Comparison of ENCODE assay signal across 8 cellular contexts in the genomic region with DNA sequence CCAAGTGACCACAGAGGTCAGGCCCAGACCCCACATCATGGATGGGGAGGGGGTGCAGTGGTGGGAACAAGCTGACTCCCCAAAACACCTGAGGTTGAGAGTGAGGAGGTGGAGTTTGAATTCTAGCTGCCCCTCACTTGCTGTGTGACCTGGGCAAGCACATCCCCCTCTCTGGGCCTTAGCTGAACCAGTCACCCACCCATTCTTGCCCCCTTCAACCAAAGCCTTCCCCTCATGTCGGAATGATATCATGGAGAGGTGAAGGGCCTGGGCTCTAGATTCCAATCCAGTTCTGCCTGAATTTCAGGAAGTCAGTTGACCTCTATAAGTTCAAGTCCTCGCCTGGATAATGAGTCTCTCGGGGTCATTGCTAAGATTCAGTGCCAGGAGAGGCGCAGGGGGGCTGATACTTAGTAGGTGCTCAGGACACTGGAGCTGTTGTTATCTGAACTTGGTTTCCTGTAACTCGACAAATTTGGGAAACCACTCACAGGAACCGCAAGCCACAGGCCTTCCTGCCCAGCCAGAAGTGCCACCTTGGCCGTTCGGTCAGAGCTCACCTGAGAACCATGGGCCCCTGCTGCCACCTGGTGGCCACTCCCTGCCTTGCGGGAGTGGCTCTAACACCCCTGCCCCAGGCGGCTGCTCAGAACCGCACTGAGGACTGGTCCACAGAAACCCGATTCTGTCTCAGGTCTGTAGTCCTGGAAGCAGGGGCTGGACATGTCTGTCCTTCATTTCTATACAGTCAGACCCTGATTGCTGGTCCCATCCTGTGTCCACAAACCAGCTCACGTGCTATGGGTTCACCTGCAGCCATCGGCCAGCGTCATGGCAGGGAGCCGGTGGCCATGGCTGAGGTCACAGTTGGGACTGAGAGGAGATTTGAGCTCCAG. TPM values are rescaled to one million over a fixed set of nuclear protein-coding genes. Genes with fewer than 3 reads are reported as not detected.
DNase-seq lines count a peak whose midpoint lies in the region; ATAC-seq lines count a peak whose summit lies in the region.

No MANE protein-coding gene starts in this region.

- ATAC-seq in GM21717 (IDR thresholded peaks at IDR 0.05; ENCODE audit: unreplicated experiment) (peak; percentile 60), left lobe of liver (peak; percentile 72), GM19351 (IDR thresholded peaks at IDR 0.05; ENCODE audit: unreplicated experiment) (no peak)

- DNase-seq in COR-L47 (lab: John Stamatoyannopoulos, UW): peak; percentile 67
- peak; percentile 9 to 73 for DNase-seq in NCI-H1930 (lab: John Stamatoyannopoulos, UW)
- peak; percentile 83 to 90 for DNase-seq in activated CD4-positive, alpha-beta T cell treated with anti-CD3 and anti-CD28 coated beads for 24 hours (ENCODE audit: low read depth in 2 of 2)
- peak; percentile 79 for DNase-seq in cerebellar cortex (ENCODE audit: low spot score)
- peak; percentile 90 for DNase-seq in left lobe of liver (ENCODE audit: low spot score)
- DNase-seq in stimulated activated CD4-positive, alpha-beta T cell treated with anti-CD3 and anti-CD28 coated beads, Interleukin-4, amount 100 ng/mL, for 48 hours (ENCODE audit: low read depth in 2 of 2): peak; percentile 85 to 91

RNA-seq across cellular contexts. Expression of gene CDC42EP1, which starts 6.9 kb away (rescaled TPM):
- total RNA-seq in left lobe of liver: 38.9 TPM

RNA-seq across cellular contexts. Expression of gene LGALS2, which starts 12.7 kb away (rescaled TPM):
- total RNA-seq in left lobe of liver: 0.65 TPM

RNA-seq across cellular contexts. Expression of gene GGA1, which starts 41.5 kb away (rescaled TPM):
- 27.3 TPM for total RNA-seq in left lobe of liver

RNA-seq across cellular contexts. Expression of gene CARD10, which starts 47.9 kb away (rescaled TPM):
- total RNA-seq in left lobe of liver: 22.4 TPM
